ENCODE assay signal across 12 cellular contexts in genomic region chr10:3892440-3893101, GRCh38.
A peak's percentile ranks its signal among the peaks of the same experiment; 100 is the strongest.
DNase-seq lines count a peak whose midpoint lies in the region; ATAC-seq and TF ChIP-seq lines count a peak whose summit lies in the region.
"Had no signal": no experiment of that assay in that cellular context is flagged by ENCODE, and none has a peak within 500 bp of the region (broad histone marks: within the 10 kb centered on the region; RNA-seq: fewer than 3 reads in every experiment).

No MANE protein-coding gene starts in this region.

- no peak for TF ChIP-seq RAD21 in HCT116 (IDR thresholded peaks at IDR 0.05; ENCODE audit: low read depth)

- H3K9me3 ChIP-seq in HCT116 (ENCODE audit: control insufficient read depth in 1 of 2, insufficient read depth in 1 of 2, low read depth in 1 of 2, low read length in 2 of 2) (no peaks in the 10 kb centered on the region), spleen (no peaks in the 10 kb centered on the region)
- H3K9me3 ChIP-seq: testis had no signal

- DNase-seq in HCT116 (ENCODE audit: low read depth, low spot score): no peak
- DNase-seq in activated CD8-positive, alpha-beta T cell treated with anti-CD3 and anti-CD28 coated beads, Interleukin-2, amount 10 ng/mL, durations not matched to agents 7 days and 5 days: no peak
- DNase-seq in foreskin keratinocyte: peak; percentile 68 to 84
- DNase-seq in spleen: no peak
- DNase-seq in DMS153 (lab: John Stamatoyannopoulos, UW): no peak
- no peak for DNase-seq in iPS-NIHi7 (ENCODE audit: extremely low spot score)
- no peak for DNase-seq in SW480 (ENCODE audit: low spot score)
- DNase-seq: DMS 273 treated with DMSO at 0.1 percent for 48 hours, testis had no signal

- no peaks in the 10 kb centered on the region for H3K79me2 ChIP-seq in HCT116 (ENCODE audit: insufficient read depth, low read length)

- no peak for TF ChIP-seq POLR2A in HCT116 (IDR thresholded peaks at IDR 0.05; ENCODE audit: borderline replicate concordance, extremely low read depth, insufficient read depth, insufficient read length)
- no peak for TF ChIP-seq POLR2A in spleen (IDR thresholded peaks at IDR 0.05)

- intact Hi-C loops in HCT116 (cut with micrococcal nuclease) (no loop called here), spleen (cut with DNase I; ENCODE audit: low total_unique reads) (no loop called here)

- ATAC-seq in HCT116: no peak
- ATAC-seq in activated CD8-positive, alpha-beta T cell treated with anti-CD3 and anti-CD28 coated beads, Interleukin-2, amount 10 ng/mL, durations not matched to agents 7 days and 5 days: peak; percentile 80
- no peak for ATAC-seq in foreskin keratinocyte
- no peak for ATAC-seq in GM21786 (IDR thresholded peaks at IDR 0.05; ENCODE audit: unreplicated experiment)

- H3K9me3 Mint-ChIP-seq in activated CD8-positive, alpha-beta T cell treated with anti-CD3 and anti-CD28 coated beads, Interleukin-2, amount 10 ng/mL, durations not matched to agents 7 days and 5 days (ENCODE audit: insufficient read depth): peaks cover 3% of the 10 kb centered on the region
- H3K9me3 Mint-ChIP-seq: activated naive CD4-positive, alpha-beta T cell treated with anti-CD3 and anti-CD28 coated beads, Interleukin-2, amount 50 U/mL, for 24 hours; nephron had no signal

- H3K27ac ChIP-seq in HCT116 (ENCODE audit: low read depth, low read length) (no peak overlapping the region), foreskin keratinocyte (peak overlapping the region; percentile 39), spleen (peak overlapping the region in 6 of 8 donors; percentile 16 to 77 (median 42))
- H3K27ac ChIP-seq: testis had no signal

- 44 to 69% (median 47%) methylated on average over 6 of the region's 6 CpGs for WGBS in spleen, 5 donors

- peaks cover 47% of the 10 kb centered on the region for H3K4me1 Mint-ChIP-seq in activated CD8-positive, alpha-beta T cell treated with anti-CD3 and anti-CD28 coated beads, Interleukin-2, amount 10 ng/mL, durations not matched to agents 7 days and 5 days (ENCODE audit: low read depth)

- no peak overlapping the region for H3K4me3 Mint-ChIP-seq in activated CD8-positive, alpha-beta T cell treated with anti-CD3 and anti-CD28 coated beads, Interleukin-2, amount 10 ng/mL, durations not matched to agents 7 days and 5 days
- H3K4me3 Mint-ChIP-seq: activated naive CD4-positive, alpha-beta T cell treated with anti-CD3 and anti-CD28 coated beads, Interleukin-2, amount 50 U/mL, for 24 hours; nephron had no signal

- H3K27me3 ChIP-seq in HCT116 (ENCODE audit: insufficient read depth, low read length): no peaks in the 10 kb centered on the region
- no peaks in the 10 kb centered on the region for H3K27me3 ChIP-seq in foreskin keratinocyte
- H3K27me3 ChIP-seq in spleen (replicated peaks in 1 of 7): no peaks in the 10 kb centered on the region
- H3K27me3 ChIP-seq: testis had no signal

- no peaks in the 10 kb centered on the region for H3K36me3 Mint-ChIP-seq in activated CD8-positive, alpha-beta T cell treated with anti-CD3 and anti-CD28 coated beads, Interleukin-2, amount 10 ng/mL, durations not matched to agents 7 days and 5 days (ENCODE audit: low read depth)
- H3K36me3 Mint-ChIP-seq: activated naive CD4-positive, alpha-beta T cell treated with anti-CD3 and anti-CD28 coated beads, Interleukin-2, amount 50 U/mL, for 24 hours had no signal

- H3K4me1 ChIP-seq in HCT116 (ENCODE audit: control insufficient read depth in 1 of 2, insufficient read depth in 2 of 2, low read length in 2 of 2) (peaks cover 22 to 67% of the 10 kb centered on the region in 2 experiments), foreskin keratinocyte (peaks cover 53% of the 10 kb centered on the region), spleen (peaks cover 2 to 55% (median 29%) of the 10 kb centered on the region in 6 donors)

- no peak overlapping the region for H3K4me3 ChIP-seq in HCT116 (replicated peaks in 1 of 2; ENCODE audit: low read depth in 1 of 2, low read length in 2 of 2)
- H3K4me3 ChIP-seq in spleen: no peak overlapping the region
- H3K4me3 ChIP-seq: testis had no signal

- no peaks in the 10 kb centered on the region for H4K20me1 ChIP-seq in HCT116 (ENCODE audit: insufficient read depth)

- TF ChIP-seq CTCF in HCT116 (IDR thresholded peaks at IDR 0.05 in 2 of 3, conservative IDR thresholded peaks at IDR 0.05 in 1 of 3; ENCODE audit: borderline replicate concordance in 1 of 3, insufficient read depth in 1 of 3, low read depth in 2 of 3, low read length in 2 of 3) (no peak), foreskin keratinocyte (conservative IDR thresholded peaks at IDR 0.05) (no peak), spleen (IDR thresholded peaks at IDR 0.05 in 8 of 11, conservative IDR thresholded peaks at IDR 0.05 in 3 of 11) (no peak)

- POLR2A ChIA-PET in HCT116 (lab: Charles Lee): no interaction called here
- POLR2A ChIA-PET in activated CD8-positive, alpha-beta T cell treated with anti-CD3 and anti-CD28 coated beads, Interleukin-2, amount 10 ng/mL, durations not matched to agents 7 days and 5 days (lab: Charles Lee): interaction anchor here (0.7 to 7.9 kb wide), 7 partner anchors 18 to 109 kb away, joined by 3 to 67 read pairs (median 6); partner anchors contain the start of gene KLF6

- H2AFZ ChIP-seq in HCT116 (ENCODE audit: low read depth, low read length, poor library complexity, severe bottlenecking): peak overlapping the region; percentile 42

- H3K4me2 ChIP-seq in HCT116 (ENCODE audit: low read length): no peak overlapping the region

- peak overlapping the region; percentile 56 for H3K27ac Mint-ChIP-seq in activated CD8-positive, alpha-beta T cell treated with anti-CD3 and anti-CD28 coated beads, Interleukin-2, amount 10 ng/mL, durations not matched to agents 7 days and 5 days

- RAD21 ChIA-PET in HCT116 (lab: Charles Lee; ENCODE audit: low non-redundant PET in 1 of 2, low total read pairs in 2 of 2, uncharacterized antibody in 2 of 2, unreplicated experiment in 2 of 2): no interaction called here

- CTCF ChIA-PET in HCT116 (lab: Charles Lee): no interaction called here
- CTCF ChIA-PET in activated CD8-positive, alpha-beta T cell treated with anti-CD3 and anti-CD28 coated beads, Interleukin-2, amount 10 ng/mL, durations not matched to agents 7 days and 5 days (lab: Charles Lee): interaction anchor here (0.6 kb wide), 1 partner anchor 16 kb away, joined by 3 read pairs; no protein-coding TSS in a partner anchor

- no peaks in the 10 kb centered on the region for H3K27me3 Mint-ChIP-seq in activated CD8-positive, alpha-beta T cell treated with anti-CD3 and anti-CD28 coated beads, Interleukin-2, amount 10 ng/mL, durations not matched to agents 7 days and 5 days (ENCODE audit: low read depth)
- H3K27me3 Mint-ChIP-seq: activated naive CD4-positive, alpha-beta T cell treated with anti-CD3 and anti-CD28 coated beads, Interleukin-2, amount 50 U/mL, for 24 hours had no signal

- H3K36me3 ChIP-seq in HCT116 (ENCODE audit: control insufficient read depth in 1 of 2, insufficient read depth in 2 of 2, low read length in 2 of 2): no peaks in the 10 kb centered on the region
- H3K36me3 ChIP-seq in spleen: no peaks in the 10 kb centered on the region

- no peak overlapping the region for H3K9ac ChIP-seq in HCT116 (ENCODE audit: low read length)

- H3K9me2 ChIP-seq in HCT116 (ENCODE audit: insufficient read depth): no peaks in the 10 kb centered on the region

- no TSS peak for BruUV-seq in HCT116 (replicated peaks; lab: Mats Ljungman, UMichigan)

TF ChIP-seq in HCT116, 20 proteins besides CTCF, POLR2A, EP300 and RAD21 (continues in another document):
- TF ChIP-seq CBX3 (IDR thresholded peaks at IDR 0.05; ENCODE audit: low read depth): no peak
- no peak for TF ChIP-seq CEBPB (IDR thresholded peaks at IDR 0.05; ENCODE audit: low read depth)
- TF ChIP-seq ZBTB33 (IDR thresholded peaks at IDR 0.05; ENCODE audit: extremely low read depth, insufficient replicate concordance, low read length): no peak
- TF ChIP-seq TCF7L2 (IDR thresholded peaks at IDR 0.05; ENCODE audit: borderline replicate concordance, extremely low read depth, insufficient read depth, insufficient read length): no peak
- TF ChIP-seq ZNF274 (IDR thresholded peaks at IDR 0.05; ENCODE audit: low read depth, low read length): no peak
- TF ChIP-seq SP1 (IDR thresholded peaks at IDR 0.05; ENCODE audit: low read depth): no peak
- TF ChIP-seq SIN3A (IDR thresholded peaks at IDR 0.05; ENCODE audit: low read depth): no peak
- TF ChIP-seq MAX (IDR thresholded peaks at IDR 0.05): no peak

Comparison
In these comparisons a context has a peak if more than half of its experiments do, and no peak if none do; other contexts are left out.
1. DNase-seq: peak in foreskin keratinocyte (2 of 2); none in HCT116 (single experiment), activated CD8-positive, alpha-beta T cell treated with anti-CD3 and anti-CD28 coated beads, Interleukin-2, amount 10 ng/mL, durations not matched to agents 7 days and 5 days (single experiment), spleen (single experiment), DMS153 (single experiment), iPS-NIHi7 (single experiment) and SW480 (single experiment).